Comparison of ENCODE assay signal across 29 cellular contexts in genomic region chr6:61842005-61842404, GRCh38.
"Had no signal": no experiment of that assay in that cellular context is flagged by ENCODE, and none has a peak within 500 bp of the region (broad histone marks: within the 10 kb centered on the region; RNA-seq: fewer than 3 reads in every experiment).

No MANE protein-coding gene starts in this region.

- H3K4me3 ChIP-seq: esophagus muscularis mucosa, heart left ventricle, lower lobe of right lung, neural progenitor cell, right lobe of liver, uterus had no signal

- H3K27ac ChIP-seq: esophagus muscularis mucosa, foreskin keratinocyte, heart left ventricle, lower lobe of right lung, neural progenitor cell, right lobe of liver, uterus had no signal

- H3K36me3 ChIP-seq: esophagus muscularis mucosa, heart left ventricle, lower lobe of right lung, neural progenitor cell, right lobe of liver, uterus had no signal

- H3K27me3 ChIP-seq: esophagus muscularis mucosa, foreskin keratinocyte, heart left ventricle, neural progenitor cell, right lobe of liver, uterus had no signal

- H3K9ac ChIP-seq: neural progenitor cell had no signal

- ATAC-seq: activated naive CD4-positive, alpha-beta T cell treated with anti-CD3 and anti-CD28 coated beads, Interleukin-2, amount 50 U/mL, for 72 hours; activated T-cell treated with anti-CD3 and anti-CD28 coated beads, Interleukin-2, amount 50 U/mL, for 72 hours; foreskin keratinocyte; heart left ventricle; left lobe of liver; lower lobe of right lung; naive thymus-derived CD8-positive, alpha-beta T cell; right lobe of liver; stimulated activated effector memory CD8-positive, alpha-beta T cell treated with anti-CD3 and anti-CD28 coated beads, Interleukin-12 subunit alpha, Interleukin-12 subunit beta, amount 100 ng/mL, for 72 hours; stimulated activated naive CD8-positive, alpha-beta T cell treated with anti-CD3 and anti-CD28 coated beads, Interleukin-15, amount 100 ng/mL, for 72 hours had no signal

- H3K9me3 Mint-ChIP-seq: activated B cell treated with CpG ODN at 0.5 μM for 24 hours, neural progenitor cell, type B pancreatic cell had no signal

- H3K36me3 Mint-ChIP-seq: activated naive CD4-positive, alpha-beta T cell treated with anti-CD3 and anti-CD28 coated beads, Interleukin-2, amount 50 U/mL, for 72 hours; naive thymus-derived CD8-positive, alpha-beta T cell; neural progenitor cell; stimulated activated effector memory CD8-positive, alpha-beta T cell treated with anti-CD3 and anti-CD28 coated beads, Interleukin-12 subunit alpha, Interleukin-12 subunit beta, amount 100 ng/mL, for 72 hours; type B pancreatic cell had no signal

- H3K4me1 Mint-ChIP-seq: activated B cell treated with CpG ODN at 0.5 μM for 24 hours; central memory CD8-positive, alpha-beta T cell; naive thymus-derived CD8-positive, alpha-beta T cell; neural progenitor cell; stimulated activated effector memory CD8-positive, alpha-beta T cell treated with anti-CD3 and anti-CD28 coated beads, Interleukin-12 subunit alpha, Interleukin-12 subunit beta, amount 100 ng/mL, for 72 hours; stimulated activated naive CD8-positive, alpha-beta T cell treated with anti-CD3 and anti-CD28 coated beads, Interleukin-15, amount 100 ng/mL, for 72 hours had no signal

- H3K4me3 Mint-ChIP-seq: activated B cell treated with CpG ODN at 0.5 μM for 24 hours; activated T-cell treated with anti-CD3 and anti-CD28 coated beads, Interleukin-2, amount 50 U/mL, for 72 hours; central memory CD8-positive, alpha-beta T cell; dendritic cell treated with granulocyte-macrophage colony-stimulating factor and Interleukin-4, amounts not matched to agents 40 ng/mL and 50 ng/mL, for 4 days; naive thymus-derived CD8-positive, alpha-beta T cell; neural progenitor cell; stimulated activated effector memory CD8-positive, alpha-beta T cell treated with anti-CD3 and anti-CD28 coated beads, Interleukin-12 subunit alpha, Interleukin-12 subunit beta, amount 100 ng/mL, for 72 hours; stimulated activated naive CD8-positive, alpha-beta T cell treated with anti-CD3 and anti-CD28 coated beads, Interleukin-15, amount 100 ng/mL, for 72 hours; T-helper 2 cell treated with Interferon-gamma antibody and Interleukin-4, amounts not matched to agents 5 μg/mL and 100 μg/mL, for 36 hours; type B pancreatic cell had no signal

- DNase-seq: activated B cell treated with CpG ODN at 0.5 μM for 24 hours; activated CD4-positive, alpha-beta T cell treated with anti-CD3 and anti-CD28 coated beads for 4 hours; activated CD4-positive, alpha-beta T cell treated with anti-CD3 and anti-CD28 coated beads, Interleukin-2, amount 50 U/mL, for 4 hours; activated naive CD4-positive, alpha-beta T cell; activated T-cell treated with anti-CD3 and anti-CD28 coated beads for 4 hours; activated T-cell treated with anti-CD3 and anti-CD28 coated beads, Interleukin-2, amount 50 U/mL, for 72 hours; anterior cingulate cortex; heart left ventricle; islet precursor cell; lower lobe of right lung; mesenchymal stem cell; naive thymus-derived CD8-positive, alpha-beta T cell; occipital lobe; right lobe of liver; stimulated activated CD4-positive, alpha-beta T cell treated with anti-CD3 and anti-CD28 coated beads, Interleukin-12 subunit alpha, Interleukin-12 subunit beta, amount 100 ng/mL, for 4 hours; stimulated activated CD4-positive, alpha-beta T cell treated with anti-CD3 and anti-CD28 coated beads, Interleukin-4, amount 100 ng/mL, for 24 hours; stimulated activated naive CD8-positive, alpha-beta T cell treated with anti-CD3 and anti-CD28 coated beads, Interleukin-15, amount 100 ng/mL, for 72 hours; substantia nigra; uterus had no signal

- H3K9me3 ChIP-seq: esophagus muscularis mucosa, heart left ventricle, lower lobe of right lung, uterus had no signal

- H3K4me1 ChIP-seq: esophagus muscularis mucosa, foreskin keratinocyte, heart left ventricle, lower lobe of right lung, neural progenitor cell, right lobe of liver, uterus had no signal

- H3K27me3 Mint-ChIP-seq: activated B cell treated with CpG ODN at 0.5 μM for 24 hours; central memory CD8-positive, alpha-beta T cell; dendritic cell treated with granulocyte-macrophage colony-stimulating factor and Interleukin-4, amounts not matched to agents 40 ng/mL and 50 ng/mL, for 4 days; naive thymus-derived CD8-positive, alpha-beta T cell; stimulated activated naive CD8-positive, alpha-beta T cell treated with anti-CD3 and anti-CD28 coated beads, Interleukin-15, amount 100 ng/mL, for 72 hours; type B pancreatic cell had no signal

- H3K27ac Mint-ChIP-seq: activated B cell treated with CpG ODN at 0.5 μM for 24 hours; activated naive CD4-positive, alpha-beta T cell treated with anti-CD3 and anti-CD28 coated beads, Interleukin-2, amount 50 U/mL, for 72 hours; activated T-cell treated with anti-CD3 and anti-CD28 coated beads, Interleukin-2, amount 50 U/mL, for 72 hours; dendritic cell treated with granulocyte-macrophage colony-stimulating factor and Interleukin-4, amounts not matched to agents 40 ng/mL and 50 ng/mL, for 4 days; naive thymus-derived CD8-positive, alpha-beta T cell; neural progenitor cell; stimulated activated effector memory CD8-positive, alpha-beta T cell treated with anti-CD3 and anti-CD28 coated beads, Interleukin-12 subunit alpha, Interleukin-12 subunit beta, amount 100 ng/mL, for 72 hours; stimulated activated naive CD8-positive, alpha-beta T cell treated with anti-CD3 and anti-CD28 coated beads, Interleukin-15, amount 100 ng/mL, for 72 hours; T-helper 2 cell treated with Interferon-gamma antibody and Interleukin-4, amounts not matched to agents 5 μg/mL and 100 μg/mL, for 36 hours; type B pancreatic cell had no signal
